ENCODE assay signal across 26 cellular contexts in genomic region chr2:79861059-79861374, GRCh38.
"Had no signal": no experiment of that assay in that cellular context is flagged by ENCODE, and none has a peak within 500 bp of the region (broad histone marks: within the 10 kb centered on the region; RNA-seq: fewer than 3 reads in every experiment).

No MANE protein-coding gene starts in this region.

- H3K4me1 ChIP-seq: ascending aorta had no signal

- H3K27ac ChIP-seq: ascending aorta, cardiac muscle cell had no signal

- H3K27me3 ChIP-seq: ascending aorta, cardiac muscle cell, MG63 had no signal

- H3K36me3 ChIP-seq: ascending aorta, cardiac muscle cell, MG63 had no signal

- H3K9me3 ChIP-seq: ascending aorta, MG63 had no signal

- H3K4me3 ChIP-seq: ascending aorta, cardiac muscle cell, MG63 had no signal

- DNase-seq: activated CD4-positive, alpha-beta T cell treated with anti-CD3 and anti-CD28 coated beads, Interleukin-2, amount 10 ng/mL, durations not matched to agents 24 days and 14 days; activated CD4-positive, alpha-beta T cell treated with anti-CD3 and anti-CD28 coated beads, Interleukin-2, amount 50 U/mL, for 4 hours; activated CD8-positive, alpha-beta T cell treated with anti-CD3 and anti-CD28 coated beads for 36 hours; activated effector memory CD4-positive, alpha-beta T cell treated with anti-CD3 and anti-CD28 coated beads, Interleukin-2, amount 50 U/mL, for 16 hours; activated naive CD4-positive, alpha-beta T cell; activated naive CD4-positive, alpha-beta T cell treated with anti-CD3 and anti-CD28 coated beads, Interleukin-2, amount 50 U/mL, for 16 hours; activated naive CD8-positive, alpha-beta T cell treated with anti-CD3 and anti-CD28 coated beads for 36 hours; activated T-cell treated with anti-CD3 and anti-CD28 coated beads, Interleukin-2, amount 50 U/mL, for 1 hour; activated T-cell treated with anti-CD3 and anti-CD28 coated beads, Interleukin-2, amount 50 U/mL, for 72 hours; amniotic stem cell; MG63; NCI-H1048; NCI-H1436; NCI-H1930; NCI-H2081 treated with DMSO at 0.1 percent for 48 hours; NCI-H2171; NCI-H226; NCI-H446 treated with DMSO at 0.1 percent for 48 hours; SHP77 treated with DMSO at 0.1 percent for 48 hours; T-helper 1 cell; T-helper 2 cell; T-helper 9 cell had no signal

- ATAC-seq: activated CD8-positive, alpha-beta T cell treated with anti-CD3 and anti-CD28 coated beads for 36 hours; activated T-cell treated with anti-CD3 and anti-CD28 coated beads, Interleukin-2, amount 50 U/mL, for 72 hours; activated T-helper 17 cell treated with anti-CD3 and anti-CD28 coated beads, Interleukin-2, amount 50 U/mL, for 72 hours; Panc1 had no signal
